ENCODE assay signal across 8 cellular contexts in genomic region chr20:62685781-62686555, GRCh38. TPM values are rescaled to one million over a fixed set of nuclear protein-coding genes. Genes with fewer than 3 reads are reported as not detected.
DNase-seq lines count a peak whose midpoint lies in the region; ATAC-seq and TF ChIP-seq lines count a peak whose summit lies in the region.

No MANE protein-coding gene starts in this region.

- ATAC-seq in HG03442 (IDR thresholded peaks at IDR 0.05; ENCODE audit: unreplicated experiment): no peak

- H3K27me3 ChIP-seq in iPS-20b (ENCODE audit: insufficient read depth, low read length) (peaks cover 4% of the 10 kb centered on the region; the same call in 1 of the 2 replicates), A673 (replicated peaks; ENCODE audit: insufficient read depth, low read depth, low read length, poor library complexity) (no peaks in the 10 kb centered on the region), suprapubic skin (peaks cover 71% of the 10 kb centered on the region)

- no peak for TF ChIP-seq POLR2A in suprapubic skin (IDR thresholded peaks at IDR 0.05)

- WGBS in suprapubic skin: 32% methylated on average over 12 of the region's 27 CpGs

- no TSS peak for BruUV-seq in A673 (replicated peaks; lab: Mats Ljungman, UMichigan)

- POLR2A ChIA-PET in A673 (lab: Charles Lee; ENCODE audit: low non-redundant PET): no interaction called here

- TF ChIP-seq EP300 in suprapubic skin (IDR thresholded peaks at IDR 0.05): no peak

- TF ChIP-seq CTCF in A673 (conservative IDR thresholded peaks at IDR 0.05; ENCODE audit: low read depth, low read length): no peak
- TF ChIP-seq CTCF in suprapubic skin (IDR thresholded peaks at IDR 0.05): no peak

- peak overlapping the region; percentile 34; the same call in 1 of the 2 replicates for H3K4me3 ChIP-seq in iPS-20b (ENCODE audit: low read length)
- H3K4me3 ChIP-seq in A673 (ENCODE audit: low read depth, low read length, poor library complexity, severe bottlenecking): no peak overlapping the region
- no peak overlapping the region for H3K4me3 ChIP-seq in suprapubic skin

- intact Hi-C loops in A673 (cut with micrococcal nuclease; ENCODE audit: unreplicated experiment): no loop called here

- H3K9me3 ChIP-seq in iPS-20b (ENCODE audit: insufficient read depth, low read depth, low read length): no peaks in the 10 kb centered on the region
- H3K9me3 ChIP-seq in A673 (ENCODE audit: low read depth, low read length, poor library complexity, severe bottlenecking): no peaks in the 10 kb centered on the region
- H3K9me3 ChIP-seq in suprapubic skin: no peaks in the 10 kb centered on the region

- CTCF ChIA-PET in A673 (lab: Charles Lee): no interaction called here

- no peaks in the 10 kb centered on the region for H3K36me3 ChIP-seq in iPS-20b (ENCODE audit: insufficient read depth, low read depth, low read length)
- H3K36me3 ChIP-seq in A673 (ENCODE audit: insufficient read depth, low read length, poor library complexity, severe bottlenecking): no peaks in the 10 kb centered on the region
- no peaks in the 10 kb centered on the region for H3K36me3 ChIP-seq in suprapubic skin

- H3K27ac ChIP-seq in iPS-20b (ENCODE audit: low read length): no peak overlapping the region
- no peak overlapping the region for H3K27ac ChIP-seq in A673 (ENCODE audit: low read depth, low read length, poor library complexity, severe bottlenecking)
- no peak overlapping the region for H3K27ac ChIP-seq in suprapubic skin

- H3K9ac ChIP-seq in iPS-20b (ENCODE audit: low read depth, low read length): no peak overlapping the region

- H3K4me1 ChIP-seq in iPS-20b (ENCODE audit: insufficient read depth, low read length) (peaks cover 8% of the 10 kb centered on the region; the same call in 1 of the 2 replicates), A673 (ENCODE audit: insufficient read depth, low read length, poor library complexity, severe bottlenecking) (peaks cover 53% of the 10 kb centered on the region), suprapubic skin (peaks cover 10% of the 10 kb centered on the region)

- DNase-seq in C1 segment of cervical spinal cord (lab: John Stamatoyannopoulos, UW) (peak in 8 of 14 donors; percentile 10 to 38 (median 32)), NCI-H1417 (lab: John Stamatoyannopoulos, UW) (peak; percentile 91 to 98 (median 94)), SIG-M5 treated with dmso at 0.1 percent for 504 hours (lab: John Stamatoyannopoulos, UW; ENCODE audit: unreplicated experiment) (peak; percentile 96), A673 (ENCODE audit: low spot score) (no peak), ureter (ENCODE audit: low spot score) (no peak), suprapubic skin (ENCODE audit: low spot score in 2 of 2) (no peak)

RNA-seq across cellular contexts. Expression of gene NTSR1, which starts 22.7 kb away (rescaled TPM):
- total RNA-seq in A673 (2021) (8.7 and 15.9 TPM in 2 replicates), ureter (not detected), suprapubic skin (under 1 TPM in 2 of 4 donors, not detected in 2; 0.16 to 0.55 TPM)

RNA-seq across cellular contexts. Expression of gene SLCO4A1, which starts 43.7 kb away (rescaled TPM):
- 44.5 and 48.8 TPM in 2 replicates for total RNA-seq in A673 (2021)
- 33.2 TPM for total RNA-seq in ureter
- total RNA-seq in suprapubic skin: 10 to 100 TPM; 50.2 to 59.1 (median 52.7) TPM

Comparison
In these comparisons a context has a peak if more than half of its experiments do, and no peak if none do; other contexts are left out.
1. DNase-seq: peak in C1 segment of cervical spinal cord (8 of 14), NCI-H1417 (3 of 3) and SIG-M5 treated with dmso at 0.1 percent for 504 hours (single experiment); none in A673 (single experiment), ureter (single experiment) and suprapubic skin (0 of 2).